13 cellular contexts compared by ENCODE assay signal in the genomic region with DNA sequence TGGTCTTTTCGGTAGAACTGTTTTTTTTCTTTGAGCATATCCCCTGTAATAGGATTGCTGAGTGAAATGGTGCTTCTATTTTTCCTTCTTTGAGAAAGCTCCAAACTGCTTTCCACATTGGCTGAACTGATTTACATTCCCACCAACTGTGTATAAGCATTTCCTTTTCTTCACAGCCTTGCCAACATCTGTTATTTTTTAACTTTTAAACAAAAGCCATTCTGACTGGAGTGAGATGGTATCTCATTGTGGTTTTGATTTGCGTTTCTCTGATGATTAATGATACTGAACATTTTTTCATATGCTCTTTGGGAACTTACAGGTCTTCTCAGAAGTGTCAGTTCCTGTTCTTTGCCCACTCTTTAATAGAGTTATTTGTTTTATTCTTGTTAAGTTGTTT.
DNase-seq lines count a peak whose midpoint lies in the region; ATAC-seq and TF ChIP-seq lines count a peak whose summit lies in the region.
"Had no signal": no experiment of that assay in that cellular context is flagged by ENCODE, and none has a peak within 500 bp of the region (broad histone marks: within the 10 kb centered on the region; RNA-seq: fewer than 3 reads in every experiment).

No MANE protein-coding gene starts in this region.

- no peaks in the 10 kb centered on the region for H4K20me1 ChIP-seq in BLaER1 treated with 17β-estradiol and CSF1 and Interleukin-3, amounts not matched to agents 10 nM and 100 nM

- H2AFZ ChIP-seq in neuronal stem cell (ENCODE audit: low read length), result no peak overlapping the region

- H3K36me3 Mint-ChIP-seq in Caco-2 (ENCODE audit: insufficient read depth, unreplicated experiment), result no peaks in the 10 kb centered on the region
- no peaks in the 10 kb centered on the region for H3K36me3 Mint-ChIP-seq in activated CD4-positive, alpha-beta memory T cell treated with anti-CD3 and anti-CD28 coated beads for 36 hours
- H3K36me3 Mint-ChIP-seq: brain had no signal

- no peak overlapping the region for H3K27ac Mint-ChIP-seq in Caco-2 (ENCODE audit: unreplicated experiment)
- no peak overlapping the region for H3K27ac Mint-ChIP-seq in activated CD4-positive, alpha-beta memory T cell treated with anti-CD3 and anti-CD28 coated beads for 36 hours
- H3K27ac Mint-ChIP-seq: brain had no signal

- no peaks in the 10 kb centered on the region for H3K4me1 Mint-ChIP-seq in Caco-2 (ENCODE audit: low read depth, unreplicated experiment)
- no peaks in the 10 kb centered on the region for H3K4me1 Mint-ChIP-seq in activated CD4-positive, alpha-beta memory T cell treated with anti-CD3 and anti-CD28 coated beads for 36 hours (ENCODE audit: low read depth)
- H3K4me1 Mint-ChIP-seq: brain had no signal

- H3K9me3 ChIP-seq in BLaER1 treated with 17β-estradiol and CSF1 and Interleukin-3, amounts not matched to agents 10 nM and 100 nM (replicated peaks in 1 of 11), result peaks cover 0 to 11% (median 0%) of the 10 kb centered on the region in 11 experiments; a peak in 5 of 22 replicates
- H3K9me3 ChIP-seq in right lobe of liver (no peaks in the 10 kb centered on the region), neuronal stem cell (replicated peaks in 1 of 2; ENCODE audit: control insufficient read depth in 2 of 2, insufficient read depth in 1 of 2, low read depth in 1 of 2, low read length in 2 of 2) (no peaks in the 10 kb centered on the region), Caco-2 (no peaks in the 10 kb centered on the region)
- H3K9me3 ChIP-seq: psoas muscle, testis had no signal

- no peak overlapping the region for H2BK12ac ChIP-seq in neuronal stem cell (ENCODE audit: low read length)

- no peak overlapping the region for H3K18ac ChIP-seq in neuronal stem cell (ENCODE audit: low read length)

- peaks cover 3% of the 10 kb centered on the region for H3K27me3 Mint-ChIP-seq in Caco-2 (ENCODE audit: insufficient read depth, unreplicated experiment)
- no peaks in the 10 kb centered on the region for H3K27me3 Mint-ChIP-seq in activated CD4-positive, alpha-beta memory T cell treated with anti-CD3 and anti-CD28 coated beads for 36 hours

- intact Hi-C loops in right lobe of liver (cut with DNase I) (no loop called here), Caco-2 (cut with micrococcal nuclease; ENCODE audit: unreplicated experiment) (no loop called here)
- intact Hi-C loops in activated CD4-positive, alpha-beta memory T cell treated with anti-CD3 and anti-CD28 coated beads for 36 hours (cut with micrococcal nuclease), result no loop called here

- H2BK5ac ChIP-seq in neuronal stem cell (ENCODE audit: low read length), result no peak overlapping the region

- H4K8ac ChIP-seq in neuronal stem cell (ENCODE audit: low read depth, low read length), result no peak overlapping the region

- TF ChIP-seq CTCF in cardiac fibroblast (IDR thresholded peaks at IDR 0.05; ENCODE audit: low read depth, low read length), result no peak
- TF ChIP-seq CTCF in kidney epithelial cell (IDR thresholded peaks at IDR 0.05; ENCODE audit: insufficient read depth, low read length, poor library complexity, severe bottlenecking), result no peak
- TF ChIP-seq CTCF in right lobe of liver (IDR thresholded peaks at IDR 0.05), result no peak
- TF ChIP-seq CTCF in Caco-2 (IDR thresholded peaks at IDR 0.05; ENCODE audit: insufficient read depth in 1 of 2, low read depth in 1 of 2, low read length in 1 of 2, severe bottlenecking in 1 of 2, unreplicated experiment in 1 of 2), result no peak

- H4K91ac ChIP-seq in neuronal stem cell (ENCODE audit: low read depth, low read length, poor library complexity), result no peak overlapping the region

- H3K4me3 Mint-ChIP-seq in Caco-2 (ENCODE audit: unreplicated experiment), result no peak overlapping the region
- no peak overlapping the region for H3K4me3 Mint-ChIP-seq in activated CD4-positive, alpha-beta memory T cell treated with anti-CD3 and anti-CD28 coated beads for 36 hours
- H3K4me3 Mint-ChIP-seq: brain had no signal

- H3K27ac ChIP-seq in BLaER1 treated with 17β-estradiol and CSF1 and Interleukin-3, amounts not matched to agents 10 nM and 100 nM, result no peak overlapping the region
- no peak overlapping the region for H3K27ac ChIP-seq in right lobe of liver
- H3K27ac ChIP-seq in neuronal stem cell (replicated peaks; ENCODE audit: low read length), result no peak overlapping the region
- H3K27ac ChIP-seq: psoas muscle, testis had no signal

- ATAC-seq in right lobe of liver, result no peak
- ATAC-seq: psoas muscle had no signal

- H2BK120ac ChIP-seq in neuronal stem cell (ENCODE audit: low read depth, low read length), result no peak overlapping the region

- CTCF ChIA-PET in Caco-2 (lab: Charles Lee), result no interaction called here
- CTCF ChIA-PET in activated CD4-positive, alpha-beta memory T cell treated with anti-CD3 and anti-CD28 coated beads for 36 hours (lab: Charles Lee), result no interaction called here

- no TSS peak for BruUV-seq in Caco-2 (replicated peaks; lab: Mats Ljungman, UMichigan)

- H3K4me2 ChIP-seq in BLaER1 treated with 17β-estradiol and CSF1 and Interleukin-3, amounts not matched to agents 10 nM and 100 nM, result peak overlapping the region in 8 of 11 experiments; percentile 17 to 61 (median 49); a peak in 11 of 22 replicates
- H3K4me2 ChIP-seq in neuronal stem cell (ENCODE audit: insufficient read depth, low read length, poor library complexity, severe bottlenecking), result no peak overlapping the region

- no peak overlapping the region for H2AK5ac ChIP-seq in neuronal stem cell (ENCODE audit: low read depth, low read length)

- DNase-seq in Jurkat, Clone E6-1 (ENCODE audit: low read depth, low spot score), result peak; percentile 17
- peak; percentile 28 to 40 for DNase-seq in cardiac fibroblast (ENCODE audit: low read depth in 2 of 2)
- DNase-seq in kidney epithelial cell (ENCODE audit: low read depth), result peak; percentile 63
- DNase-seq in right lobe of liver, result no peak
- DNase-seq in neuronal stem cell (ENCODE audit: low spot score), result no peak
- DNase-seq in Caco-2, result no peak
- no peak for DNase-seq in activated CD4-positive, alpha-beta memory T cell treated with anti-CD3 and anti-CD28 coated beads for 36 hours
- DNase-seq: activated CD4-positive, alpha-beta T cell treated with anti-CD3 and anti-CD28 coated beads, Interleukin-2, amount 50 U/mL, for 48 hours; AML-193; psoas muscle; testis had no signal

- WGBS in right lobe of liver (ENCODE audit: insufficient coverage, low coverage, low lambda C conversion rate, missing lambda C conversion rate), result 11% methylated on average over 2 of the region's 2 CpGs
- no CpG with 5 or more reads among the region's 2 CpGs for WGBS in neuronal stem cell (ENCODE audit: extremely low coverage in 2 of 2, insufficient read length in 2 of 2, insufficient replicate concordance in 1 of 2), 2 donors

- no peak overlapping the region for H3K9ac ChIP-seq in BLaER1 treated with 17β-estradiol and CSF1 and Interleukin-3, amounts not matched to agents 10 nM and 100 nM
- no peak overlapping the region for H3K9ac ChIP-seq in neuronal stem cell (ENCODE audit: low read depth, low read length, poor library complexity)

- peaks cover 0 to 17% (median 9%) of the 10 kb centered on the region in 10 experiments; a peak in 14 of 20 replicates for H3K4me1 ChIP-seq in BLaER1 treated with 17β-estradiol and CSF1 and Interleukin-3, amounts not matched to agents 10 nM and 100 nM
- no peaks in the 10 kb centered on the region for H3K4me1 ChIP-seq in right lobe of liver
- H3K4me1 ChIP-seq in neuronal stem cell (ENCODE audit: control insufficient read depth in 2 of 2, insufficient read depth in 1 of 2, low read depth in 1 of 2, low read length in 2 of 2), result peaks cover 0 to 2% of the 10 kb centered on the region in 2 donors
- no peaks in the 10 kb centered on the region for H3K4me1 ChIP-seq in Caco-2
- H3K4me1 ChIP-seq: psoas muscle, testis had no signal

- no peak overlapping the region for H3K23ac ChIP-seq in neuronal stem cell (ENCODE audit: low read depth, low read length, poor library complexity)

- H3K14ac ChIP-seq in neuronal stem cell (ENCODE audit: low read length), result no peak overlapping the region

- H3K36me3 ChIP-seq in BLaER1 treated with 17β-estradiol and CSF1 and Interleukin-3, amounts not matched to agents 10 nM and 100 nM, result no peaks in the 10 kb centered on the region
- no peaks in the 10 kb centered on the region for H3K36me3 ChIP-seq in kidney epithelial cell (ENCODE audit: control insufficient read depth, insufficient read depth, low read length)
- no peaks in the 10 kb centered on the region for H3K36me3 ChIP-seq in right lobe of liver
- H3K36me3 ChIP-seq in neuronal stem cell (replicated peaks in 1 of 2; ENCODE audit: control insufficient read depth in 2 of 2, insufficient read depth in 2 of 2, low read length in 2 of 2), result no peaks in the 10 kb centered on the region
- H3K36me3 ChIP-seq in Caco-2 (ENCODE audit: control insufficient read depth, insufficient read depth, low read length), result no peaks in the 10 kb centered on the region

- H3K4ac ChIP-seq in neuronal stem cell (ENCODE audit: low read length), result no peak overlapping the region

- no peaks in the 10 kb centered on the region for H3K79me1 ChIP-seq in neuronal stem cell (ENCODE audit: low read depth, low read length)

- H3K9me3 Mint-ChIP-seq in Caco-2 (ENCODE audit: unreplicated experiment), result no peaks in the 10 kb centered on the region
- peaks cover 5% of the 10 kb centered on the region for H3K9me3 Mint-ChIP-seq in activated CD4-positive, alpha-beta memory T cell treated with anti-CD3 and anti-CD28 coated beads for 36 hours

- POLR2A ChIA-PET in Caco-2 (lab: Charles Lee), result no interaction called here
- POLR2A ChIA-PET in activated CD4-positive, alpha-beta memory T cell treated with anti-CD3 and anti-CD28 coated beads for 36 hours (lab: Charles Lee), result no interaction called here

- TF ChIP-seq POLR2A in right lobe of liver (IDR thresholded peaks at IDR 0.05), result no peak

- no peaks in the 10 kb centered on the region for H3K27me3 ChIP-seq in BLaER1 treated with 17β-estradiol and CSF1 and Interleukin-3, amounts not matched to agents 10 nM and 100 nM
- H3K27me3 ChIP-seq in kidney epithelial cell (ENCODE audit: control insufficient read depth, insufficient read depth, low read length) (no peaks in the 10 kb centered on the region), right lobe of liver (no peaks in the 10 kb centered on the region), neuronal stem cell (ENCODE audit: control insufficient read depth in 3 of 3, insufficient read depth in 3 of 3, low read depth in 1 of 3, low read length in 3 of 3) (no peaks in the 10 kb centered on the region), Caco-2 (replicated peaks; ENCODE audit: control insufficient read depth, insufficient read depth, low read length) (no peaks in the 10 kb centered on the region; the same call in 1 of the 2 replicates)
- H3K27me3 ChIP-seq: testis had no signal

- no peak overlapping the region for H3K4me3 ChIP-seq in BLaER1 treated with 17β-estradiol and CSF1 and Interleukin-3, amounts not matched to agents 10 nM and 100 nM
- H3K4me3 ChIP-seq in Jurkat, Clone E6-1 (ENCODE audit: low read length), result no peak overlapping the region
- H3K4me3 ChIP-seq in cardiac fibroblast (replicated peaks in 1 of 2; ENCODE audit: low read depth in 2 of 2, low read length in 2 of 2) (no peak overlapping the region), kidney epithelial cell (ENCODE audit: low read depth, low read length) (no peak overlapping the region), right lobe of liver (no peak overlapping the region), neuronal stem cell (ENCODE audit: low read length in 2 of 2) (no peak overlapping the region), Caco-2 (ENCODE audit: low read depth, low read length) (no peak overlapping the region)
- H3K4me3 ChIP-seq: psoas muscle, testis had no signal

- no peak overlapping the region for H2BK15ac ChIP-seq in neuronal stem cell (ENCODE audit: low read length)

Comparison
In these comparisons a context has a peak if more than half of its experiments do, and no peak if none do; other contexts are left out.
1. DNase-seq: peak in Jurkat, Clone E6-1 (single experiment), cardiac fibroblast (2 of 2) and kidney epithelial cell (single experiment); none in right lobe of liver (0 of 3), neuronal stem cell (single experiment), Caco-2 (0 of 2) and activated CD4-positive, alpha-beta memory T cell treated with anti-CD3 and anti-CD28 coated beads for 36 hours (single experiment).